ENCODE assay signal across 1 cellular context in genomic region chr20:31870703-31871601, GRCh38.
TF ChIP-seq lines count a peak whose summit lies in the region.

No MANE protein-coding gene starts in this region.

TF ChIP-seq in HepG2, 621 proteins besides CTCF, POLR2A, EP300 and RAD21 (continues in another document):
- TF ChIP-seq EZH2 (conservative IDR thresholded peaks at IDR 0.05; ENCODE audit: low read depth, low read length): peak; percentile 86; the same call in 1 of the 2 replicates
- no peak for TF ChIP-seq ZFP41 (CRISPR knock-in tag; IDR thresholded peaks at IDR 0.05; ENCODE audit: borderline replicate concordance)
- no peak for TF ChIP-seq ATF7 (IDR thresholded peaks at IDR 0.05)
- 0 out of 2 replicates have a peak, but pooled peaks have one; percentile 35 for TF ChIP-seq ATF7 (CRISPR knock-in tag; IDR thresholded peaks at IDR 0.05)
- 0 out of 2 replicates have a peak, but pooled peaks have one; percentile 54 for TF ChIP-seq ZNF441 (CRISPR knock-in tag; IDR thresholded peaks at IDR 0.05; ENCODE audit: borderline replicate concordance)
- peak; percentile 6 for TF ChIP-seq HNRNPK (IDR thresholded peaks at IDR 0.05; ENCODE audit: low read depth, low read length, poor library complexity, severe bottlenecking)
- 0 out of 2 replicates have a peak, but pooled peaks have one; percentile 15 for TF ChIP-seq ZNF501 (CRISPR knock-in tag; IDR thresholded peaks at IDR 0.05)
- TF ChIP-seq ZNF430 (CRISPR knock-in tag; IDR thresholded peaks at IDR 0.05): no peak
- TF ChIP-seq ZNF34 (CRISPR knock-in tag; IDR thresholded peaks at IDR 0.05; ENCODE audit: borderline replicate concordance): 0 out of 2 replicates have a peak, but pooled peaks have one; percentile 60
- TF ChIP-seq ATF6 (CRISPR knock-in tag; conservative IDR thresholded peaks at IDR 0.05): no peak
- TF ChIP-seq ZNF530 (CRISPR knock-in tag; IDR thresholded peaks at IDR 0.05; ENCODE audit: low read depth): no peak
- TF ChIP-seq TOE1 (CRISPR knock-in tag; IDR thresholded peaks at IDR 0.05): no peak
- peak; percentile 28; the same call in 1 of the 2 replicates for TF ChIP-seq SALL1 (CRISPR knock-in tag; IDR thresholded peaks at IDR 0.05)
- TF ChIP-seq ZNF513 (CRISPR knock-in tag; conservative IDR thresholded peaks at IDR 0.05): no peak
- TF ChIP-seq GATAD1 (CRISPR knock-in tag; IDR thresholded peaks at IDR 0.05): no peak
- peak; percentile 12; the same call in 1 of the 2 replicates for TF ChIP-seq ISL2 (CRISPR knock-in tag; IDR thresholded peaks at IDR 0.05)
- no peak for TF ChIP-seq NFYC (CRISPR knock-in tag; IDR thresholded peaks at IDR 0.05)
- no peak for TF ChIP-seq ZNF7 (CRISPR knock-in tag; IDR thresholded peaks at IDR 0.05)
- TF ChIP-seq SMYD3 (CRISPR knock-in tag; IDR thresholded peaks at IDR 0.05): no peak
- peak; percentile 47; the same call in 1 of the 2 replicates for TF ChIP-seq PAXIP1 (CRISPR knock-in tag; conservative IDR thresholded peaks at IDR 0.05)
- TF ChIP-seq ZNF296 (CRISPR knock-in tag; conservative IDR thresholded peaks at IDR 0.05): 0 out of 2 replicates have a peak, but pooled peaks have one; percentile 3
- TF ChIP-seq FOSL2 (CRISPR knock-in tag; IDR thresholded peaks at IDR 0.05): 0 out of 2 replicates have a peak, but pooled peaks have one; percentile 9
- no peak for TF ChIP-seq ZNF619 (CRISPR knock-in tag; IDR thresholded peaks at IDR 0.05)
- no peak; the same call in 1 of the 2 replicates for TF ChIP-seq NFKB2 (CRISPR knock-in tag; IDR thresholded peaks at IDR 0.05; ENCODE audit: borderline replicate concordance)
- TF ChIP-seq ZNF710 (CRISPR knock-in tag; IDR thresholded peaks at IDR 0.05; ENCODE audit: borderline replicate concordance): peak; percentile 65; the same call in 1 of the 2 replicates
- TF ChIP-seq ZNF362 (CRISPR knock-in tag; IDR thresholded peaks at IDR 0.05; ENCODE audit: borderline replicate concordance): no peak
- no peak for TF ChIP-seq HMGA1 (CRISPR knock-in tag; conservative IDR thresholded peaks at IDR 0.05)
- peak; percentile 78; the same call in 1 of the 2 replicates for TF ChIP-seq HNF4G (IDR thresholded peaks at IDR 0.05; ENCODE audit: borderline replicate concordance, low read depth, low read length)
- TF ChIP-seq HNF4G (CRISPR knock-in tag; IDR thresholded peaks at IDR 0.05; ENCODE audit: borderline replicate concordance, low read depth): no peak
- 0 out of 2 replicates have a peak, but pooled peaks have one; percentile 8 for TF ChIP-seq ZNF451 (CRISPR knock-in tag; IDR thresholded peaks at IDR 0.05)
- TF ChIP-seq ZBTB14 (CRISPR knock-in tag; IDR thresholded peaks at IDR 0.05): no peak
- no peak for TF ChIP-seq ZBTB42 (CRISPR knock-in tag; IDR thresholded peaks at IDR 0.05)
- TF ChIP-seq PREB (CRISPR knock-in tag; IDR thresholded peaks at IDR 0.05): no peak
- TF ChIP-seq ZBTB39 (CRISPR knock-in tag; IDR thresholded peaks at IDR 0.05): no peak
- peak; percentile 5; the same call in 1 of the 2 replicates for TF ChIP-seq ZNF446 (CRISPR knock-in tag; IDR thresholded peaks at IDR 0.05)
- TF ChIP-seq PCBP2 (optimal IDR thresholded peaks at IDR 0.05; ENCODE audit: low read depth, low read length, poor library complexity, severe bottlenecking): peak; percentile 61
- no peak for TF ChIP-seq FOXK1 (CRISPR knock-in tag; IDR thresholded peaks at IDR 0.05; ENCODE audit: borderline replicate concordance, low read depth)
- TF ChIP-seq ZHX2 (IDR thresholded peaks at IDR 0.05; ENCODE audit: low read depth): no peak
- no peak for TF ChIP-seq ZHX2 (CRISPR knock-in tag; IDR thresholded peaks at IDR 0.05; ENCODE audit: borderline replicate concordance)
- TF ChIP-seq SRSF1 (optimal IDR thresholded peaks at IDR 0.05; ENCODE audit: low read depth, low read length): peak; percentile 86
- peak; percentile 69; the same call in 1 of the 2 replicates for TF ChIP-seq ARNTL (CRISPR knock-in tag; IDR thresholded peaks at IDR 0.05)
